Comparison of ENCODE assay signal across 21 cellular contexts in the genomic region with DNA sequence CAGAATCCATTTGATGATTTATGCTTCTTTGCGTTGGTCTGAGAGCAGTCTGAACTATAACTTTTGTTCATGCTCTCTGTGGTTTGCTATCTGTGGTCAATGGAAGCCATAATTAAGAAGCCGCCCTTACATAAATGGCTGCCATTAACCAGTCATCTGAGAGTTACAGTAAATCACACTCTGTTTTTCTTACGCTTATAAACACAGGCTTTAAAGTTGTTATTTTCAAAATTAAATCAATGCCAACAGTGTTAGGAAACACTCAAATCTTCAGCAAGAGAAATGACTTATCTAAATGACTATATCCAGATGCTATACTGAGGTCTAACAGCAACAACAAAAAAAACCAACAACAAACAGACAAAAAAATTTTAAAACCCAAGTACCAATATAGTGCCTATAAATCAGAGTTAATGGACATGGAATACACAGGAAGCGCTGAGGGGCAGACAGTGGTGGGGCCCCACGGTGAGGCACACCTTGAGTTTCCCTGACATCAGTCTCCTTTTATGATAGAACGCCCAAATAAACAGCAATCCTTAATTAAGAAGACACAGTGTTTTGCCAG.
"Had no signal": no experiment of that assay in that cellular context is flagged by ENCODE, and none has a peak within 500 bp of the region (broad histone marks: within the 10 kb centered on the region; RNA-seq: fewer than 3 reads in every experiment).

No MANE protein-coding gene starts in this region.

- DNase-seq: dermis blood vessel endothelial cell; effector memory CD4-positive, alpha-beta T cell; hypothalamus; immature natural killer cell; islet precursor cell; kidney glomerular epithelial cell; left colon; left ventricle myocardium superior; mucosa of descending colon; naive B cell; stimulated activated CD4-positive, alpha-beta T cell treated with anti-CD3 and anti-CD28 coated beads, Interleukin-12 subunit alpha, Interleukin-12 subunit beta, amount 100 ng/mL, for 4 hours; stimulated activated CD4-positive, alpha-beta T cell treated with anti-CD3 and anti-CD28 coated beads, Interleukin-1b, Interleukin-23, amount 100 ng/mL, for 48 hours; stimulated activated CD4-positive, alpha-beta T cell treated with anti-CD3 and anti-CD28 coated beads, Interleukin-4, amount 100 ng/mL, for 1 hour; stimulated activated CD8-positive, alpha-beta memory T cell treated with anti-CD3 and anti-CD28 coated beads, Interleukin-4, amount 100 ng/mL, for 48 hours; stimulated activated naive CD4-positive, alpha-beta T cell; stimulated activated naive CD8-positive, alpha-beta T cell treated with anti-CD3 and anti-CD28 coated beads, Interleukin-15, amount 100 ng/mL, for 72 hours; transverse colon; upper lobe of right lung; uterus had no signal

- ATAC-seq: left colon; left ventricle myocardium superior; mucosa of descending colon; natural killer cell treated with Interleukin-12 subunit alpha and Interleukin-12 subunit beta and Interleukin-15 and Interleukin-18, amount 100 ng/mL, for 72 hours; sciatic nerve; stimulated activated naive CD8-positive, alpha-beta T cell treated with anti-CD3 and anti-CD28 coated beads, Interleukin-15, amount 100 ng/mL, for 72 hours; upper lobe of right lung had no signal
